Comparison of ENCODE assay signal across 14 cellular contexts in the genomic region with DNA sequence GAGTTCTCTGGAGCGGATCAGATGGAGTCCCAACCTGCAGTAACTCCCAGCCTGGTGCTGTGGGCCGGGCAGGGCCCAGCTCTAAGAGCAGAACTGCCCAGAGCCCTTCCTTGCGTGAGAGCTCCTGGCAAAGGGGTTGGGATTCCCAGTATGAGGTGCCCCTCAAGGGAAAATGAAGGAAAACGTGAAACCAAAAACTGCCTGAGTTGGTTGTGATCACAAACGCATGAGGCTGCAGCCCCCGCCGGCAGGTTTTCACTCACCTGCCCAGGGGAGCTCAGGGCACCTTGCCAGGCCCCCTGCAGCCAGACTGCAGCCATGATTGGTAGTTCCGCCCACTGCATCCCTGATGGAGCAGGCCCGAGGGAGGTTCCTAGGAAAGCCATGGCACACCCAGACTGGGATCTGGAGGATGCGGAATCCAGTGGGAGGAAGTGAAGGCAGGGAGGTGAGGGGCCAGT.
"Had no signal": no experiment of that assay in that cellular context is flagged by ENCODE, and none has a peak within 500 bp of the region (broad histone marks: within the 10 kb centered on the region; RNA-seq: fewer than 3 reads in every experiment).

No MANE protein-coding gene starts in this region.

- H3K36me3 ChIP-seq: gastroesophageal sphincter, left ventricle myocardium inferior, upper lobe of left lung had no signal

- H3K4me1 ChIP-seq: gastroesophageal sphincter, left ventricle myocardium inferior, upper lobe of left lung had no signal

- DNase-seq: activated CD4-positive, alpha-beta T cell treated with anti-CD3 and anti-CD28 coated beads, Interleukin-2, amount 50 U/mL, for 4 hours; activated CD4-positive, CD25-positive, alpha-beta regulatory T cell treated with anti-CD3 and anti-CD28 coated beads, Interleukin-2, amount 50 U/mL, for 72 hours; activated T-cell treated with anti-CD3 and anti-CD28 coated beads, Interleukin-2, amount 50 U/mL, for 1 hour; amniotic stem cell; effector memory CD8-positive, alpha-beta T cell; kidney; left ventricle myocardium inferior; midbrain; right cardiac atrium; stimulated activated CD4-positive, alpha-beta T cell treated with anti-CD3 and anti-CD28 coated beads, Interleukin-2, amount 100 ng/mL, for 24 hours; stimulated activated naive B cell treated with anti-CD40 and anti-IgM and Interleukin-4, amounts not matched to agents 10 μg/mL and 1 μg/mL and 100 μg/mL, for 72 hours had no signal

- H3K4me3 ChIP-seq: gastroesophageal sphincter, left ventricle myocardium inferior, upper lobe of left lung had no signal

- H3K27me3 ChIP-seq: upper lobe of left lung had no signal

- H3K27ac ChIP-seq: epithelial cell of prostate, gastroesophageal sphincter, left ventricle myocardium inferior, upper lobe of left lung had no signal

- H3K9me3 ChIP-seq: gastroesophageal sphincter, left ventricle myocardium inferior, upper lobe of left lung had no signal
